ENCODE assay signal across 32 cellular contexts in the genomic region with DNA sequence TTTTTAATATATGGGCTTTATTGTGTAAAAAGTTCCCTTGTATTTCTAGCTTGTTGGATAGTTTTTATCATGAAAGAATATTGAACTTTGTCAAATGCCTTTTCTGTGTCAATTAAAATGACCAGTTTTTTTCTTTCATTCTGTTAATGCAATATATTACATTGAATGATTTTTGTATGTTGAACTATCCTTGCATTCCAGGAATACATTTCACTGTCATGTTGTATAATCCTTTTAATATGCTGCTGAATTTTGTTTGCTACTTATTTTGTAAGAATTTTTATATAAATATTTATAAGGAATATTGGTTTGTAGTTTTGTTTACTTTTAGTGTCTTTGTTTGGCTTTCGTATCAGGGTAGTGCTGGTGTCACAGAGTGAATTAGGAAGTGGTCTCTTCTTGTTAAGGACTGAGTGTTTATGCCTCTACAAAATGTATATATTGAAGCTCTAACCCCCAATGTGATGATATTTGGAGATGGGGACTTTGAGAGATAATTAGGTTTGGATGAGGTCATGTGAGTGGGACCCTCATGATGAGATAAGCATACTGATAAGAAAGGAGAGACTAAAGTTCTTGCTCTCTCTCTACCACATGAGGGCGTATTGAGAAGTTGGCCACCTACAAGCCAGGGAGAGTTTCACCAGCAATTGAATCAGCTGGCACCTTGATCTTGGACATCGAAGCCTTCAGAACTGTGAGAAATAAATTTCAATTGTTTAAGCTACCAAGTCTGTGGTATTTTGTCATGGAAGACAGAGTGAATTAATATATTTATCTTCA. TPM values are rescaled to one million over a fixed set of nuclear protein-coding genes. Genes with fewer than 3 reads are reported as not detected.
DNase-seq lines count a peak whose midpoint lies in the region; ATAC-seq, FAIRE-seq and TF ChIP-seq lines count a peak whose summit lies in the region.
"Had no signal": no experiment of that assay in that cellular context is flagged by ENCODE, and none has a peak within 500 bp of the region (broad histone marks: within the 10 kb centered on the region; RNA-seq: fewer than 3 reads in every experiment).

No MANE protein-coding gene starts in this region.

- CTCF ChIA-PET in activated naive CD4-positive, alpha-beta T cell treated with anti-CD3 and anti-CD28 coated beads, Interleukin-2, amount 10 ng/mL, durations not matched to agents 7 days and 5 days (lab: Charles Lee): interaction anchor here (0.7 to 2.2 kb wide), 3 partner anchors 12 to 42 kb away, joined by 3 to 8 read pairs (median 4); a partner anchor contains a TSS

- peaks cover 14% of the 10 kb centered on the region for H3F3A ChIP-seq in Loucy (ENCODE audit: low read depth)
- no peaks in the 10 kb centered on the region for H3F3A ChIP-seq in SU-DHL-6 (ENCODE audit: insufficient read depth)

- H2AFZ ChIP-seq in Loucy (ENCODE audit: low read length) (no peak overlapping the region), SU-DHL-6 (ENCODE audit: low read depth, low read length, severe bottlenecking) (no peak overlapping the region)

- H3K27me3 Mint-ChIP-seq in activated naive CD4-positive, alpha-beta T cell treated with anti-CD3 and anti-CD28 coated beads, Interleukin-2, amount 50 U/mL, for 24 hours: no peaks in the 10 kb centered on the region
- no peaks in the 10 kb centered on the region for H3K27me3 Mint-ChIP-seq in activated naive CD4-positive, alpha-beta T cell treated with anti-CD3 and anti-CD28 coated beads, Interleukin-2, amount 10 ng/mL, durations not matched to agents 7 days and 5 days
- H3K27me3 Mint-ChIP-seq: activated CD4-positive, alpha-beta T cell treated with anti-CD3 and anti-CD28 coated beads for 36 hours; effector memory CD8-positive, alpha-beta T cell; naive thymus-derived CD4-positive, alpha-beta T cell had no signal

- no peaks in the 10 kb centered on the region for H3K27me3 ChIP-seq in Loucy (ENCODE audit: insufficient read depth, low read length, poor library complexity, severe bottlenecking)
- H3K27me3 ChIP-seq in SU-DHL-6 (ENCODE audit: low read length): no peaks in the 10 kb centered on the region
- no peaks in the 10 kb centered on the region for H3K27me3 ChIP-seq in small intestine (ENCODE audit: control insufficient read depth in 2 of 2, insufficient read depth in 2 of 2, low read length in 2 of 2)
- H3K27me3 ChIP-seq: colonic mucosa, esophagus squamous epithelium, gastrocnemius medialis, spleen had no signal

- DNase-seq in activated naive CD4-positive, alpha-beta T cell treated with anti-CD3 and anti-CD28 coated beads, Interleukin-2, amount 10 ng/mL, durations not matched to agents 7 days and 5 days: no peak
- DNase-seq in small intestine (no peak), activated gamma-delta T cell treated with Interleukin-2 at 50 U/mL for 16 hours (no peak)
- DNase-seq in activated T-cell treated with anti-CD3 and anti-CD28 coated beads, Interleukin-2, amount 50 U/mL, for 48 hours: no peak
- DNase-seq: ACHN; activated CD4-positive, alpha-beta T cell treated with anti-CD3 and anti-CD28 coated beads for 36 hours; activated naive CD4-positive, alpha-beta T cell treated with anti-CD3 and anti-CD28 coated beads for 36 hours; activated T-cell treated with anti-CD3 and anti-CD28 coated beads, Interleukin-2, amount 50 U/mL, for 72 hours; colonic mucosa; COR-L47; effector memory CD8-positive, alpha-beta T cell; EL; esophagus squamous epithelium; gastrocnemius medialis; hypothalamus; left ventricle myocardium inferior; NCI-H1417 treated with DMSO at 0.1 percent for 48 hours; NCI-H2107; occipital lobe; RPMI8226; spleen; stimulated activated naive CD8-positive, alpha-beta T cell treated with anti-CD3 and anti-CD28 coated beads, Interleukin-15, Interleukin-2, amounts not matched to agents 100 U/mL and 50 U/mL, for 24 hours had no signal

- peaks cover 18% of the 10 kb centered on the region; the same call in 1 of the 2 replicates for H3K9me3 ChIP-seq in Loucy (ENCODE audit: insufficient read depth, low read depth, low read length)
- H3K9me3 ChIP-seq in SU-DHL-6 (ENCODE audit: insufficient read depth, low read length): peaks cover 18% of the 10 kb centered on the region
- no peaks in the 10 kb centered on the region for H3K9me3 ChIP-seq in small intestine (ENCODE audit: control insufficient read depth, low read depth)
- H3K9me3 ChIP-seq: colonic mucosa, gastrocnemius medialis had no signal

- no peak for ATAC-seq in HG02852 (IDR thresholded peaks at IDR 0.05; ENCODE audit: unreplicated experiment)
- ATAC-seq: activated CD4-positive, alpha-beta T cell treated with anti-CD3 and anti-CD28 coated beads for 36 hours; activated T-cell treated with anti-CD3 and anti-CD28 coated beads, Interleukin-2, amount 50 U/mL, for 72 hours; effector memory CD8-positive, alpha-beta T cell; gastrocnemius medialis; naive thymus-derived CD4-positive, alpha-beta T cell; stimulated activated naive CD8-positive, alpha-beta T cell treated with anti-CD3 and anti-CD28 coated beads, Interleukin-15, Interleukin-2, amounts not matched to agents 100 U/mL and 50 U/mL, for 24 hours had no signal

- peak; percentile 41 for TF ChIP-seq CTCF in Loucy (conservative IDR thresholded peaks at IDR 0.05; ENCODE audit: low read length)
- TF ChIP-seq CTCF in SU-DHL-6 (IDR thresholded peaks at IDR 0.05; ENCODE audit: insufficient read depth, low read length, poor library complexity, severe bottlenecking): peak; percentile 16

- H3K4me3 Mint-ChIP-seq in activated naive CD4-positive, alpha-beta T cell treated with anti-CD3 and anti-CD28 coated beads, Interleukin-2, amount 50 U/mL, for 24 hours: no peak overlapping the region
- no peak overlapping the region for H3K4me3 Mint-ChIP-seq in activated naive CD4-positive, alpha-beta T cell treated with anti-CD3 and anti-CD28 coated beads, Interleukin-2, amount 10 ng/mL, durations not matched to agents 7 days and 5 days
- H3K4me3 Mint-ChIP-seq: activated CD4-positive, alpha-beta T cell treated with anti-CD3 and anti-CD28 coated beads for 36 hours; activated naive CD4-positive, alpha-beta T cell treated with anti-CD3 and anti-CD28 coated beads for 36 hours; activated T-cell treated with anti-CD3 and anti-CD28 coated beads, Interleukin-2, amount 50 U/mL, for 72 hours; effector memory CD8-positive, alpha-beta T cell; naive thymus-derived CD4-positive, alpha-beta T cell; T-helper 1 cell treated with Interleukin-12 subunit alpha and Interleukin-12 subunit beta and Interleukin-4 antibody, amounts not matched to agents 30 μg/mL and 1 μg/mL, for 36 hours had no signal

- H3K36me3 Mint-ChIP-seq in activated naive CD4-positive, alpha-beta T cell treated with anti-CD3 and anti-CD28 coated beads, Interleukin-2, amount 50 U/mL, for 24 hours: peaks cover 11% of the 10 kb centered on the region
- H3K36me3 Mint-ChIP-seq in activated naive CD4-positive, alpha-beta T cell treated with anti-CD3 and anti-CD28 coated beads, Interleukin-2, amount 10 ng/mL, durations not matched to agents 7 days and 5 days: peaks cover 21% of the 10 kb centered on the region

- H3K9ac ChIP-seq in Loucy (ENCODE audit: low read depth, low read length, poor library complexity, severe bottlenecking) (no peak overlapping the region), SU-DHL-6 (ENCODE audit: low read length) (no peak overlapping the region)

- no peaks in the 10 kb centered on the region for H3K9me3 Mint-ChIP-seq in activated naive CD4-positive, alpha-beta T cell treated with anti-CD3 and anti-CD28 coated beads, Interleukin-2, amount 50 U/mL, for 24 hours
- H3K9me3 Mint-ChIP-seq in activated naive CD4-positive, alpha-beta T cell treated with anti-CD3 and anti-CD28 coated beads, Interleukin-2, amount 10 ng/mL, durations not matched to agents 7 days and 5 days: peaks cover 33% of the 10 kb centered on the region

- peak; percentile 44 for FAIRE-seq in small intestine (lab: Jason Lieb, UNC)
- FAIRE-seq: bronchial epithelial cell, H54 had no signal

- H3K36me3 ChIP-seq in Loucy (ENCODE audit: insufficient read depth, low read length): no peaks in the 10 kb centered on the region
- peaks cover 12% of the 10 kb centered on the region for H3K36me3 ChIP-seq in SU-DHL-6 (ENCODE audit: low read length)
- no peaks in the 10 kb centered on the region for H3K36me3 ChIP-seq in small intestine (ENCODE audit: control insufficient read depth in 2 of 2, insufficient read depth in 2 of 2, low read length in 2 of 2)
- H3K36me3 ChIP-seq: colonic mucosa, esophagus squamous epithelium, gastrocnemius medialis, left ventricle myocardium inferior, spleen, thoracic aorta had no signal

- H3K4me2 ChIP-seq in Loucy (ENCODE audit: low read depth, low read length, poor library complexity, severe bottlenecking) (no peak overlapping the region), SU-DHL-6 (ENCODE audit: low read depth, low read length, poor library complexity, severe bottlenecking) (no peak overlapping the region)

- peak overlapping the region; percentile 35 for H3K27ac Mint-ChIP-seq in activated naive CD4-positive, alpha-beta T cell treated with anti-CD3 and anti-CD28 coated beads, Interleukin-2, amount 50 U/mL, for 24 hours
- H3K27ac Mint-ChIP-seq in activated naive CD4-positive, alpha-beta T cell treated with anti-CD3 and anti-CD28 coated beads, Interleukin-2, amount 10 ng/mL, durations not matched to agents 7 days and 5 days: no peak overlapping the region
- H3K27ac Mint-ChIP-seq: activated CD4-positive, alpha-beta T cell treated with anti-CD3 and anti-CD28 coated beads for 36 hours; activated naive CD4-positive, alpha-beta T cell treated with anti-CD3 and anti-CD28 coated beads for 36 hours; activated T-cell treated with anti-CD3 and anti-CD28 coated beads, Interleukin-2, amount 50 U/mL, for 72 hours; effector memory CD8-positive, alpha-beta T cell; naive thymus-derived CD4-positive, alpha-beta T cell; T-helper 1 cell treated with Interleukin-12 subunit alpha and Interleukin-12 subunit beta and Interleukin-4 antibody, amounts not matched to agents 30 μg/mL and 1 μg/mL, for 36 hours had no signal

- H3K4me1 ChIP-seq in Loucy (ENCODE audit: insufficient read depth, low read length, poor library complexity, severe bottlenecking) (peaks cover 21% of the 10 kb centered on the region), small intestine (ENCODE audit: control insufficient read depth in 2 of 2, insufficient read depth in 1 of 2, low read depth in 1 of 2, low read length in 1 of 2) (peaks cover 0 to 3% of the 10 kb centered on the region in 2 donors)
- H3K4me1 ChIP-seq: colonic mucosa, gastrocnemius medialis had no signal

- H3K4me3 ChIP-seq in Loucy (ENCODE audit: low read length, poor library complexity, severe bottlenecking) (no peak overlapping the region), SU-DHL-6 (ENCODE audit: insufficient read depth, low read length, poor library complexity, severe bottlenecking) (peak overlapping the region; percentile 7), small intestine (ENCODE audit: low read depth in 1 of 2, low read length in 2 of 2) (no peak overlapping the region)
- H3K4me3 ChIP-seq: colonic mucosa, esophagus squamous epithelium, gastrocnemius medialis, left ventricle myocardium inferior, spleen, thoracic aorta had no signal

- H3K27ac ChIP-seq in SU-DHL-6 (ENCODE audit: low read depth, low read length): no peak overlapping the region
- H3K27ac ChIP-seq in small intestine (ENCODE audit: low read depth in 1 of 2, low read length in 1 of 2): no peak overlapping the region
- H3K27ac ChIP-seq: colonic mucosa, esophagus squamous epithelium, gastrocnemius medialis, left ventricle myocardium inferior, spleen, thoracic aorta had no signal

- H4K20me1 ChIP-seq in Loucy (ENCODE audit: insufficient read depth, low read length, poor library complexity, severe bottlenecking): no peaks in the 10 kb centered on the region
- H4K20me1 ChIP-seq in SU-DHL-6 (ENCODE audit: low read depth, low read length): no peaks in the 10 kb centered on the region

- H3K9me2 ChIP-seq in Loucy (replicated peaks; ENCODE audit: low read depth, low read length) (no peaks in the 10 kb centered on the region), SU-DHL-6 (replicated peaks; ENCODE audit: insufficient read depth, low read length) (no peaks in the 10 kb centered on the region)

- H3K79me2 ChIP-seq in Loucy (ENCODE audit: insufficient read depth, low read length): no peaks in the 10 kb centered on the region
- H3K79me2 ChIP-seq in SU-DHL-6 (ENCODE audit: insufficient read depth, low read length): no peaks in the 10 kb centered on the region

- WGBS in small intestine, 3 donors: 73 to 93% (median 87%) methylated on average over 3 of the region's 3 CpGs

- peaks cover 25% of the 10 kb centered on the region for H3K4me1 Mint-ChIP-seq in activated naive CD4-positive, alpha-beta T cell treated with anti-CD3 and anti-CD28 coated beads, Interleukin-2, amount 50 U/mL, for 24 hours
- peaks cover 19% of the 10 kb centered on the region for H3K4me1 Mint-ChIP-seq in activated naive CD4-positive, alpha-beta T cell treated with anti-CD3 and anti-CD28 coated beads, Interleukin-2, amount 10 ng/mL, durations not matched to agents 7 days and 5 days

RNA-seq across cellular contexts. Expression of a gene that starts 12.0 kb away (rescaled TPM):
- 1 to 10 TPM in 1 of 3 donors, under 1 TPM in 2; 0.22 to 1.6 (median 0.81) TPM for polyA plus RNA-seq in small intestine
- polyA plus RNA-seq: BJ had no signal

RNA-seq across cellular contexts. Expression of a gene that starts 44.3 kb away (rescaled TPM):
- under 1 TPM; 0.22 to 0.94 (median 0.27) TPM for polyA plus RNA-seq in small intestine
- polyA plus RNA-seq: BJ had no signal
